Comparison of ENCODE assay signal across 13 cellular contexts in the genomic region with DNA sequence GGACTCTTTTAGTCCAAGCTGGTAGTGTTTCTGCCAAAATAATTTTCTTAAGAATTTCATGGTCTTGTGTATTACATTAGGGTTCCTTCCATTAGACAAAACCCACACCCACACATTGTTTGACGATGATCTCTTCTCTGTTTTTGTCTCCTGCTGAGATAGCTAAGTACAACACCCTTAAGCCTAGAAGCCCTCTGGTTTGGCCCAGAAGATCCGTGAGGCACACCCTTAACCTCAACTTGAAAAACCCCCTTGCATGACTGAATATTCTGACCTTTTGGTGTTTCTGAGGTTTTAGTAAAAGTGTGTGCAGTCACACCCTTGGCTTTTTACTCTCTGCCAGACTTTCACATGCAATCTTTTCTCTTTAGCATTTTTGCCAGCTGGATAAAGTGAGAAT. TPM values are rescaled to one million over a fixed set of nuclear protein-coding genes. Genes with fewer than 3 reads are reported as not detected.
DNase-seq lines count a peak whose midpoint lies in the region; ATAC-seq and TF ChIP-seq lines count a peak whose summit lies in the region.
"Had no signal": no experiment of that assay in that cellular context is flagged by ENCODE, and none has a peak within 500 bp of the region (broad histone marks: within the 10 kb centered on the region; RNA-seq: fewer than 3 reads in every experiment).

No MANE protein-coding gene starts in this region.

- H3K4me3 ChIP-seq in AG09309 (ENCODE audit: control insufficient read depth, low read depth, low read length) (no peak overlapping the region), choroid plexus epithelial cell (ENCODE audit: low read depth, low read length) (no peak overlapping the region), dorsolateral prefrontal cortex (no peak overlapping the region)
- H3K4me3 ChIP-seq: SJSA1 had no signal

- ATAC-seq in GM19023 (IDR thresholded peaks at IDR 0.05; ENCODE audit: unreplicated experiment) (peak; percentile 67), HG03469 (IDR thresholded peaks at IDR 0.05; ENCODE audit: unreplicated experiment) (peak; percentile 57)

- no peak for TF ChIP-seq CTCF in AG09309 (IDR thresholded peaks at IDR 0.05; ENCODE audit: control insufficient read depth, insufficient read depth, low read depth, low read length, missing control alignments)
- TF ChIP-seq CTCF in choroid plexus epithelial cell (conservative IDR thresholded peaks at IDR 0.05; ENCODE audit: low read depth, low read length): no peak
- TF ChIP-seq CTCF in dorsolateral prefrontal cortex (IDR thresholded peaks at IDR 0.05 in 54 of 56, conservative IDR thresholded peaks at IDR 0.05 in 2 of 56; ENCODE audit: low read depth in 1 of 56, partially characterized antibody in 56 of 56): no peak

- no peak overlapping the region for H3K27ac ChIP-seq in dorsolateral prefrontal cortex
- H3K27ac ChIP-seq: neutrophil, SJSA1 had no signal

- intact Hi-C loops in dorsolateral prefrontal cortex (cut with DNase I): no loop called here

- DNase-seq in AG09309 (ENCODE audit: low read depth) (peak; percentile 95), choroid plexus epithelial cell (ENCODE audit: low read depth) (peak; percentile 86), MV-4-11 (lab: John Stamatoyannopoulos, UW) (no peak), HuH-7.5 (ENCODE audit: low spot score) (no peak), NCI-H2029 (lab: John Stamatoyannopoulos, UW) (no peak), dorsolateral prefrontal cortex (no peak)
- DNase-seq: cortex of kidney had no signal

- H3K27me3 ChIP-seq in dorsolateral prefrontal cortex: peaks cover 0 to 8% (median 0%) of the 10 kb centered on the region in 45 donors
- H3K27me3 ChIP-seq: SJSA1 had no signal

RNA-seq across cellular contexts. Expression of a gene that starts 29.3 kb away (rescaled TPM):
- 10 to 100 TPM; 22.7 to 64.4 (median 38.8) TPM for total RNA-seq in dorsolateral prefrontal cortex

RNA-seq across cellular contexts. Expression of a gene that starts 41.9 kb away (rescaled TPM):
- not detected for total RNA-seq in dorsolateral prefrontal cortex
- total RNA-seq: activated CD8-positive, alpha-beta memory T cell treated with anti-CD3 and anti-CD28 coated beads for 36 hours; CD4-positive, CD25-positive, alpha-beta regulatory T cell; SJSA1 had no signal

RNA-seq across cellular contexts. Expression of a gene that starts 45.6 kb away (rescaled TPM):
- not detected for total RNA-seq in dorsolateral prefrontal cortex
- total RNA-seq: activated CD8-positive, alpha-beta memory T cell treated with anti-CD3 and anti-CD28 coated beads for 36 hours; CD4-positive, CD25-positive, alpha-beta regulatory T cell; SJSA1 had no signal

Comparison
In these comparisons a context has a peak if more than half of its experiments do, and no peak if none do; other contexts are left out.
1. DNase-seq: peak in AG09309 (single experiment) and choroid plexus epithelial cell (single experiment); none in MV-4-11 (single experiment), HuH-7.5 (single experiment), NCI-H2029 (single experiment) and dorsolateral prefrontal cortex (0 of 10).